ENCODE assay signal across 22 cellular contexts in genomic region chr16:85680352-85680944, GRCh38. TPM values are rescaled to one million over a fixed set of nuclear protein-coding genes. Genes with fewer than 3 reads are reported as not detected.
A peak's percentile ranks its signal among the peaks of the same experiment; 100 is the strongest.
DNase-seq lines count a peak whose midpoint lies in the region; ATAC-seq and TF ChIP-seq lines count a peak whose summit lies in the region.
"Had no signal": no experiment of that assay in that cellular context is flagged by ENCODE, and none has a peak within 500 bp of the region (broad histone marks: within the 10 kb centered on the region; RNA-seq: fewer than 3 reads in every experiment).

No MANE protein-coding gene starts in this region.

- H3K4me1 ChIP-seq in BLaER1, result peaks cover 32% of the 10 kb centered on the region
- H3K4me1 ChIP-seq in CD4-positive, CD25-positive, alpha-beta regulatory T cell (ENCODE audit: control insufficient read depth, insufficient read depth, low read length, poor library complexity, severe bottlenecking), result no peaks in the 10 kb centered on the region
- no peaks in the 10 kb centered on the region for H3K4me1 ChIP-seq in SJCRH30
- no peaks in the 10 kb centered on the region for H3K4me1 ChIP-seq in esophagus squamous epithelium
- H3K4me1 ChIP-seq: tibial nerve had no signal

- TF ChIP-seq CTCF in brain (conservative IDR thresholded peaks at IDR 0.05), result no peak
- no peak for TF ChIP-seq CTCF in natural killer cell (IDR thresholded peaks at IDR 0.05)
- TF ChIP-seq CTCF in esophagus squamous epithelium (IDR thresholded peaks at IDR 0.05), result no peak

- H3K36me3 Mint-ChIP-seq in CD4-positive, CD25-positive, alpha-beta regulatory T cell, result peaks cover 15% of the 10 kb centered on the region
- peaks cover 34% of the 10 kb centered on the region for H3K36me3 Mint-ChIP-seq in brain
- H3K36me3 Mint-ChIP-seq in natural killer cell, result peaks cover 4% of the 10 kb centered on the region

- H3K4me2 ChIP-seq in BLaER1, result peak overlapping the region; percentile 56

- ATAC-seq in CD4-positive, CD25-positive, alpha-beta regulatory T cell (ENCODE audit: low read depth in 2 of 2), result peak in 1 of 2 donors; percentile 28
- peak in 1 of 3 donors; percentile 19 for ATAC-seq in natural killer cell
- ATAC-seq in GM21786 (IDR thresholded peaks at IDR 0.05; ENCODE audit: unreplicated experiment), result no peak
- ATAC-seq: gastrocnemius medialis, PC-3 had no signal

- H3K9ac ChIP-seq in BLaER1, result no peak overlapping the region

- DNase-seq in CD4-positive, CD25-positive, alpha-beta regulatory T cell, result peak in 1 of 3 donors; percentile 37
- DNase-seq in natural killer cell (no peak), SJCRH30 (no peak), esophagus squamous epithelium (lab: John Stamatoyannopoulos, UW) (no peak)
- DNase-seq: activated effector memory CD4-positive, alpha-beta T cell treated with Interleukin-2 at 50 U/mL for 16 hours; amniotic stem cell; caudate nucleus; gastrocnemius medialis; HCEC 1CT; kidney glomerular epithelial cell; MG63; NCI-H1436 treated with DMSO at 0.1 percent for 48 hours; NCI-H2171 treated with DMSO at 0.1 percent for 48 hours; NCI-H748 treated with DMSO at 0.1 percent for 48 hours; PC-3; stimulated activated naive CD4-positive, alpha-beta T cell; WERI-Rb-1 had no signal

- no peak overlapping the region for H3K27ac ChIP-seq in BLaER1
- no peak overlapping the region for H3K27ac ChIP-seq in CD4-positive, CD25-positive, alpha-beta regulatory T cell (ENCODE audit: insufficient read depth, low read length, poor library complexity, severe bottlenecking)
- no peak overlapping the region for H3K27ac ChIP-seq in SJCRH30
- H3K27ac ChIP-seq in esophagus squamous epithelium, result no peak overlapping the region
- H3K27ac ChIP-seq: gastrocnemius medialis, tibial nerve, WERI-Rb-1 had no signal

- TF ChIP-seq POLR2A in esophagus squamous epithelium (IDR thresholded peaks at IDR 0.05), result no peak

- intact Hi-C loops in natural killer cell (cut with micrococcal nuclease), result no loop called here
- intact Hi-C loops in esophagus squamous epithelium (cut with DNase I), result no loop called here

- H3K4me3 Mint-ChIP-seq in CD4-positive, CD25-positive, alpha-beta regulatory T cell, result peak overlapping the region; percentile 1 to 65 (median 32)
- H3K4me3 Mint-ChIP-seq in brain (no peak overlapping the region), natural killer cell (no peak overlapping the region)
- H3K4me3 Mint-ChIP-seq: mesothelial cell of epicardium had no signal

- 83 to 87% methylated on average over 4 to 6 of the region's 6 CpGs for WGBS in esophagus squamous epithelium, 2 donors

- H3K27ac Mint-ChIP-seq in CD4-positive, CD25-positive, alpha-beta regulatory T cell, result peak overlapping the region in 2 of 3 donors; percentile 8 to 75
- H3K27ac Mint-ChIP-seq in brain (peak overlapping the region in 3 of 5 experiments; percentile 13 to 74 (median 29)), natural killer cell (peak overlapping the region; percentile 60 to 83)

- H3K27me3 Mint-ChIP-seq in CD4-positive, CD25-positive, alpha-beta regulatory T cell, result no peaks in the 10 kb centered on the region
- H3K27me3 Mint-ChIP-seq in brain (peaks cover 4% of the 10 kb centered on the region), natural killer cell (ENCODE audit: low read depth in 2 of 2) (no peaks in the 10 kb centered on the region)

- H3K27me3 ChIP-seq in BLaER1 (no peaks in the 10 kb centered on the region), SJCRH30 (no peaks in the 10 kb centered on the region), esophagus squamous epithelium (no peaks in the 10 kb centered on the region)
- no peaks in the 10 kb centered on the region for H3K27me3 ChIP-seq in CD4-positive, CD25-positive, alpha-beta regulatory T cell (ENCODE audit: control insufficient read depth, insufficient read depth, low read length)
- H3K27me3 ChIP-seq: gastrocnemius medialis, MG63, tibial nerve had no signal

- H3K9me3 ChIP-seq in BLaER1 (no peaks in the 10 kb centered on the region), SJCRH30 (replicated peaks) (no peaks in the 10 kb centered on the region), esophagus squamous epithelium (no peaks in the 10 kb centered on the region)
- no peaks in the 10 kb centered on the region for H3K9me3 ChIP-seq in CD4-positive, CD25-positive, alpha-beta regulatory T cell (ENCODE audit: control insufficient read depth in 2 of 2, low read length in 2 of 2)
- H3K9me3 ChIP-seq: gastrocnemius medialis, MG63, tibial nerve had no signal

- H3K4me3 ChIP-seq in BLaER1 (no peak overlapping the region), SJCRH30 (no peak overlapping the region), esophagus squamous epithelium (no peak overlapping the region)
- H3K4me3 ChIP-seq in CD4-positive, CD25-positive, alpha-beta regulatory T cell (ENCODE audit: low read depth, low read length), result peak overlapping the region; percentile 48
- H3K4me3 ChIP-seq: gastrocnemius medialis, MG63, tibial nerve had no signal

- H4K20me1 ChIP-seq in BLaER1, result peaks cover 84% of the 10 kb centered on the region

- peaks cover 4 to 12% (median 8%) of the 10 kb centered on the region in 4 donors for H3K4me1 Mint-ChIP-seq in CD4-positive, CD25-positive, alpha-beta regulatory T cell
- H3K4me1 Mint-ChIP-seq in brain (peaks cover 18% of the 10 kb centered on the region), natural killer cell (peaks cover 10 to 22% of the 10 kb centered on the region in 2 donors)

- no peaks in the 10 kb centered on the region for H3K9me3 Mint-ChIP-seq in CD4-positive, CD25-positive, alpha-beta regulatory T cell
- H3K9me3 Mint-ChIP-seq in brain, result no peaks in the 10 kb centered on the region
- no peaks in the 10 kb centered on the region for H3K9me3 Mint-ChIP-seq in natural killer cell
- H3K9me3 Mint-ChIP-seq: mesothelial cell of epicardium had no signal

- H3K36me3 ChIP-seq in BLaER1 (peaks cover 99% of the 10 kb centered on the region), SJCRH30 (peaks cover 33% of the 10 kb centered on the region), esophagus squamous epithelium (peaks cover 0 to 41% (median 0%) of the 10 kb centered on the region in 3 donors)
- H3K36me3 ChIP-seq in CD4-positive, CD25-positive, alpha-beta regulatory T cell (ENCODE audit: control insufficient read depth, insufficient read depth, low read length), result peaks cover 10% of the 10 kb centered on the region
- H3K36me3 ChIP-seq: gastrocnemius medialis had no signal

RNA-seq across cellular contexts. Expression of gene GINS2, which starts 8.3 kb away (rescaled TPM):
- total RNA-seq in CD4-positive, CD25-positive, alpha-beta regulatory T cell, result 2.9 TPM
- polyA plus RNA-seq in CD4-positive, CD25-positive, alpha-beta regulatory T cell, result 1 to 10 TPM; 3.4 to 5.1 (median 4.3) TPM
- 38.2 TPM for polyA plus RNA-seq in brain (ENCODE audit: insufficient read depth, low read depth, low replicate concordance)
- total RNA-seq in natural killer cell (1 to 10 TPM in 1 of 3 donors, under 1 TPM in 2; 0.73 to 2.6 (median 0.89) TPM), esophagus squamous epithelium (10 to 100 TPM in 1 of 4 donors, 1 to 10 TPM in 3; 2.5 to 12.6 (median 6.7) TPM)
- total RNA-seq in SJCRH30 (2014; rRNA removed; shearing (Covaris generic)), result 50.9 and 51.2 TPM in 2 replicates

Comparison
In these comparisons a context has a peak if more than half of its experiments do, and no peak if none do; other contexts are left out.
1. H3K4me3 Mint-ChIP-seq: peak in CD4-positive, CD25-positive, alpha-beta regulatory T cell (4 of 4); none in brain (0 of 5) and natural killer cell (single experiment).
2. Peak in every context shown above with its lines, with median percentiles within 50 percentile points of each other: H3K27ac Mint-ChIP-seq.